8 cellular contexts compared by ENCODE assay signal in genomic region chr20:38057351-38057972, GRCh38. TPM values are rescaled to one million over a fixed set of nuclear protein-coding genes. Genes with fewer than 3 reads are reported as not detected.
DNase-seq lines count a peak whose midpoint lies in the region; ATAC-seq lines count a peak whose summit lies in the region.

No MANE protein-coding gene starts in this region.

- ATAC-seq in HG03066 (IDR thresholded peaks at IDR 0.05; ENCODE audit: low read depth, unreplicated experiment) (peak; percentile 65), GM18867 (IDR thresholded peaks at IDR 0.05; ENCODE audit: unreplicated experiment) (no peak)

- peak; percentile 73 for DNase-seq in EH (ENCODE audit: low read depth)
- peak; percentile 83 for DNase-seq in NCI-H460 (ENCODE audit: extremely low read depth, low read depth)
- DNase-seq in activated CD4-positive, alpha-beta T cell treated with anti-CD3 and anti-CD28 coated beads for 24 hours (ENCODE audit: low read depth in 2 of 2), result peak; percentile 52 to 60
- peak; percentile 80 for DNase-seq in cerebellar cortex (ENCODE audit: low spot score)
- peak; percentile 91 for DNase-seq in left kidney (ENCODE audit: low read depth, low spot score)
- peak; percentile 57 to 58 for DNase-seq in stimulated activated CD4-positive, alpha-beta T cell treated with anti-CD3 and anti-CD28 coated beads, Interleukin-4, amount 100 ng/mL, for 4 hours

RNA-seq across cellular contexts. Expression of gene RPRD1B, which starts 23.9 kb away (rescaled TPM):
- 23.3 and 30.3 TPM in 2 replicates for total RNA-seq in NCI-H460 (2014; rRNA removed; shearing (Covaris generic))
- 25.7 and 31.1 TPM in 2 replicates for polyA plus RNA-seq in NCI-H460 (2014; cell fraction: nucleus; rRNA removed)

RNA-seq across cellular contexts. Expression of gene TTI1, which starts 24.2 kb away (rescaled TPM):
- 25.1 and 27.3 TPM in 2 replicates for total RNA-seq in NCI-H460 (2014; rRNA removed; shearing (Covaris generic))
- 20.9 and 21.7 TPM in 2 replicates for polyA plus RNA-seq in NCI-H460 (2014; cell fraction: nucleus; rRNA removed)
